ENCODE assay signal across 9 cellular contexts in the genomic region with DNA sequence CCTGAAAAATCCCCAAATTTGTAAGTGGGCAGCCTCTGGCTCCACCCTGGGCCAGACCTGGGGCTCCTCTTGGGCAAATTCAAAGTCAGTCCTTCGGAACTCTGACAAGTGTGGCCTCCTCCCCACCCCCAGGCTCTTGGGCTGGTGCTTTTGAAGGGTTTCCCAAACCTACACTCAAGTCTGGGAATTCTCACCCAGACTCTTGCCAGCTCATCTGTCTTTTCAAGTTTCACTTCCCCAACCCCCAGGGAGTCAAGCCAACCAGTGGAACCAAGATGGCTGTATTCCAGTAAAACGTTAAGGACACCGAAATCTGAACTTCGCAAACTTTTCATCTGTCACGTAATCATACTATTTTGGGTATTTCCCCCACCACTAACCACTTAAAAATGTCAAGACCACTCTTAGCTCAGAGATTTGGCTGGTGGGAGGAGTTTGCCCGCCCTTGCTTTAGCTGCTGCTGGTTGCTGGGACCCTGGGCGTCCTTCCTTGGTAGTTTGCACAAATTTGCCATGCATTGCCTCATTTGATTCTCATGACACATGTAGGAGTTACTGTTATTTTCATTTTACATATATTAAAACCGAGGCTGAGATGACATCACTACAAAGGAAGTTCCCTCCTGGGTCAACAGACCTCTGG. TPM values are rescaled to one million over a fixed set of nuclear protein-coding genes. Genes with fewer than 3 reads are reported as not detected.
DNase-seq lines count a peak whose midpoint lies in the region; TF ChIP-seq lines count a peak whose summit lies in the region.
"Had no signal": no experiment of that assay in that cellular context is flagged by ENCODE, and none has a peak within 500 bp of the region (broad histone marks: within the 10 kb centered on the region; RNA-seq: fewer than 3 reads in every experiment).

No MANE protein-coding gene starts in this region.

- H3K9ac ChIP-seq in GM23248: peak overlapping the region; percentile 5; the same call in 1 of the 2 replicates

- peaks cover 27% of the 10 kb centered on the region for H3K36me3 ChIP-seq in GM23248 (ENCODE audit: low read depth)
- peaks cover 18% of the 10 kb centered on the region for H3K36me3 ChIP-seq in breast epithelium

- H3K9me3 ChIP-seq in GM23248 (ENCODE audit: low read depth): no peaks in the 10 kb centered on the region
- H3K9me3 ChIP-seq in breast epithelium: no peaks in the 10 kb centered on the region
- H3K9me3 ChIP-seq: pancreas had no signal

- no peak for TF ChIP-seq POLR2A in breast epithelium (IDR thresholded peaks at IDR 0.05)

- no peaks in the 10 kb centered on the region for H3K27me3 Mint-ChIP-seq in type B pancreatic cell

- H2AFZ ChIP-seq in GM23248: no peak overlapping the region

- intact Hi-C loops in breast epithelium (cut with DNase I; ENCODE audit: low total_unique reads): loop anchor here (10.0 kb wide), 1 partner anchor 386 kb away; no protein-coding TSS in a partner anchor

- H3K4me3 ChIP-seq in GM12864 (ENCODE audit: low read depth, low read length) (peak overlapping the region; percentile 25; the same call in 1 of the 2 replicates), GM23248 (no peak overlapping the region), breast epithelium (no peak overlapping the region)
- H3K4me3 ChIP-seq: pancreas had no signal

- no peak for TF ChIP-seq CTCF in GM12864 (IDR thresholded peaks at IDR 0.05; ENCODE audit: low read depth, low read length, missing control alignments)
- no peak for TF ChIP-seq CTCF in type B pancreatic cell (conservative IDR thresholded peaks at IDR 0.05)
- TF ChIP-seq CTCF in breast epithelium (IDR thresholded peaks at IDR 0.05): no peak

- peaks cover 18% of the 10 kb centered on the region for H3K79me2 ChIP-seq in GM23248 (ENCODE audit: insufficient read depth)

- DNase-seq in GM12864 (ENCODE audit: low read depth) (peak; percentile 89), GM23248 (peak; percentile 47), MV-4-11 (lab: John Stamatoyannopoulos, UW) (peak; percentile 100), medulla oblongata (ENCODE audit: extremely low spot score) (peak; percentile 63), type B pancreatic cell (ENCODE audit: extremely low spot score, unreplicated experiment) (no peak), breast epithelium (ENCODE audit: low spot score in 2 of 2) (no peak), NCI-H1048 (lab: John Stamatoyannopoulos, UW) (no peak)
- DNase-seq in activated T-helper 9 cell treated with anti-CD3 and anti-CD28 coated beads, Interleukin-2, amount 50 U/mL, for 16 hours (ENCODE audit: low read depth): peak; percentile 69

- H3K36me3 Mint-ChIP-seq in type B pancreatic cell: peaks cover 23% of the 10 kb centered on the region

- peaks cover 21% of the 10 kb centered on the region for H3K4me1 Mint-ChIP-seq in type B pancreatic cell (ENCODE audit: unreplicated experiment)

- no peaks in the 10 kb centered on the region for H4K20me1 ChIP-seq in GM23248 (ENCODE audit: insufficient read depth)

- no peaks in the 10 kb centered on the region for H3K9me3 Mint-ChIP-seq in type B pancreatic cell

- H3K27me3 ChIP-seq in GM23248 (replicated peaks; ENCODE audit: insufficient read depth) (no peaks in the 10 kb centered on the region), breast epithelium (no peaks in the 10 kb centered on the region)
- H3K27me3 ChIP-seq: pancreas had no signal

- H3K27ac ChIP-seq in GM23248 (peak overlapping the region; percentile 49), breast epithelium (peak overlapping the region in 1 of 2 donors; percentile 71)

- H3K4me2 ChIP-seq in GM23248 (ENCODE audit: unreplicated experiment): peak overlapping the region; percentile 64

- WGBS in GM23248 (ENCODE audit: low coverage in 1 of 2, low lambda C conversion rate in 2 of 2, missing lambda C conversion rate in 2 of 2), 2 experiments: 61 to 62% methylated on average over 8 of the region's 8 CpGs

- H3F3A ChIP-seq in GM23248 (ENCODE audit: insufficient read depth): peaks cover 48% of the 10 kb centered on the region

- H3K9me2 ChIP-seq in GM23248 (ENCODE audit: insufficient read depth): no peaks in the 10 kb centered on the region

- H3K27ac Mint-ChIP-seq in type B pancreatic cell: peak overlapping the region; percentile 63

- peaks cover 30% of the 10 kb centered on the region for H3K4me1 ChIP-seq in GM23248 (ENCODE audit: insufficient read depth)
- no peaks in the 10 kb centered on the region for H3K4me1 ChIP-seq in breast epithelium
- H3K4me1 ChIP-seq: pancreas had no signal

- H3K4me3 Mint-ChIP-seq in type B pancreatic cell: peak overlapping the region; percentile 36

- in situ Hi-C loops in GM23248 (cut with MboI): no loop called here

RNA-seq across cellular contexts. Expression of a gene that starts 1.7 kb away (rescaled TPM):
- total RNA-seq in GM23248 (2014; rRNA removed; shearing (Covaris generic)): not detected in 2 replicates
- 0.14 TPM in 1 of 2 replicates, not detected in the other for polyA plus RNA-seq in GM23248 (2016; fragmentation: Nextera tagmentation; extraction: Ambion mirVana)
- 0.52 and 0.53 TPM in 2 replicates for total RNA-seq in type B pancreatic cell (ENCODE audit: low replicate concordance)
- total RNA-seq in breast epithelium: 1 to 10 TPM; 2.0 to 2.9 (median 2.2) TPM

RNA-seq across cellular contexts. Expression of a gene that starts 19.5 kb away (rescaled TPM):
- 63.8 and 77.3 TPM in 2 replicates for total RNA-seq in GM23248 (2014; rRNA removed; shearing (Covaris generic))
- polyA plus RNA-seq in GM23248 (2016; fragmentation: Nextera tagmentation; extraction: Ambion mirVana): 69.3 and 78.7 TPM in 2 replicates
- total RNA-seq in type B pancreatic cell (ENCODE audit: low replicate concordance) (29.8 and 33.8 TPM in 2 replicates), breast epithelium (10 to 100 TPM; 32.3 to 45.3 (median 35.4) TPM)

Comparison
In these comparisons a context has a peak if more than half of its experiments do, and no peak if none do; other contexts are left out.
1. DNase-seq: peak in GM12864 (single experiment), GM23248 (single experiment), MV-4-11 (single experiment), activated T-helper 9 cell treated with anti-CD3 and anti-CD28 coated beads, Interleukin-2, amount 50 U/mL, for 16 hours (single experiment) and medulla oblongata (single experiment); none in type B pancreatic cell (single experiment), breast epithelium (0 of 2) and NCI-H1048 (single experiment).